ENCODE assay signal across 19 cellular contexts in the genomic region with DNA sequence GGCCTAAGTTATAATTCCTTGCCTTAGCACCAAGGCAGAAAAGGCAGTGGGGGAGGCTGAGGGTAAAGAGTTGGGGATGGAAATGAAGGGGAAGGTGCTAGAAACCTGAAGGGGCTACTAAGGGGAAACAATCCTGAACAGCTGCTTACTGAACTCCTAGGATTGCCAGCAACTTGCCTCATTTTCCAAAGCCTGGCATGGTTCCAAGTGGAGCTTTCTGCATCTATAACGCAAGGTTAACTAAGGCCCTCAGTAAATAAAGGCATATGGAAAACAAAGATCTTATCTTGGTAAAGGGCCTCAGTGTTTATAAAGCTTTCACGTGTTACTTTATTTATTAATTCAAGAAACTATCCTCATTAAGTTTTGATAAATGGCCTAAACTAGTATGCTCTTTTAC. TPM values are rescaled to one million over a fixed set of nuclear protein-coding genes. Genes with fewer than 3 reads are reported as not detected.
DNase-seq lines count a peak whose midpoint lies in the region; ATAC-seq and TF ChIP-seq lines count a peak whose summit lies in the region.
"Had no signal": no experiment of that assay in that cellular context is flagged by ENCODE, and none has a peak within 500 bp of the region (broad histone marks: within the 10 kb centered on the region; RNA-seq: fewer than 3 reads in every experiment).

No MANE protein-coding gene starts in this region.

- H3K4me3 ChIP-seq in BE2C (ENCODE audit: low read depth, low read length) (no peak overlapping the region), SK-N-MC (no peak overlapping the region)
- H3K4me3 ChIP-seq: SJSA1, thyroid gland had no signal

- DNase-seq in BE2C (peak; percentile 9), NCI-H1092 (lab: John Stamatoyannopoulos, UW) (peak; percentile 58), NCI-H510A (lab: John Stamatoyannopoulos, UW) (peak; percentile 71), SK-N-MC (ENCODE audit: low read depth, low spot score) (peak; percentile 22), immature natural killer cell (no peak)
- DNase-seq in activated CD8-positive, alpha-beta memory T cell treated with anti-CD3 and anti-CD28 coated beads, Interleukin-2, amount 50 U/mL, for 4 hours = no peak
- DNase-seq: activated effector memory CD4-positive, alpha-beta T cell treated with anti-CD3 and anti-CD28 coated beads, Interleukin-2, amount 50 U/mL, for 16 hours; glutamatergic neuron; right cardiac atrium; stimulated activated CD4-positive, alpha-beta T cell treated with anti-CD3 and anti-CD28 coated beads, Interleukin-15, amount 100 ng/mL, for 24 hours; thyroid gland had no signal

- no peak overlapping the region for H3K27ac ChIP-seq in SK-N-MC
- H3K27ac ChIP-seq: HL-60, SJSA1, thyroid gland had no signal

- H3K36me3 Mint-ChIP-seq in stimulated activated memory B cell treated with anti-CD40 and anti-IgM and Interleukin-4, amounts not matched to agents 10 μg/mL and 1 μg/mL and 100 μg/mL, for 72 hours = no peaks in the 10 kb centered on the region
- H3K36me3 Mint-ChIP-seq in immature natural killer cell = no peaks in the 10 kb centered on the region
- H3K36me3 Mint-ChIP-seq: CD14-positive monocyte; IgD-negative memory B cell; stimulated activated effector memory CD8-positive, alpha-beta T cell treated with anti-CD3 and anti-CD28 coated beads, Interleukin-12 subunit alpha, Interleukin-12 subunit beta, amount 100 ng/mL, for 72 hours had no signal

- no peak overlapping the region for H3K9ac ChIP-seq in SK-N-MC (ENCODE audit: insufficient read length)

- no peaks in the 10 kb centered on the region for H3K4me1 ChIP-seq in BE2C
- H3K4me1 ChIP-seq: SJSA1, thyroid gland had no signal

- no peak overlapping the region for H3K27ac Mint-ChIP-seq in stimulated activated memory B cell treated with anti-CD40 and anti-IgM and Interleukin-4, amounts not matched to agents 10 μg/mL and 1 μg/mL and 100 μg/mL, for 72 hours
- H3K27ac Mint-ChIP-seq in immature natural killer cell = no peak overlapping the region
- H3K27ac Mint-ChIP-seq: CD14-positive monocyte; IgD-negative memory B cell; stimulated activated effector memory CD8-positive, alpha-beta T cell treated with anti-CD3 and anti-CD28 coated beads, Interleukin-12 subunit alpha, Interleukin-12 subunit beta, amount 100 ng/mL, for 72 hours had no signal

- no peaks in the 10 kb centered on the region for H3K4me1 Mint-ChIP-seq in stimulated activated memory B cell treated with anti-CD40 and anti-IgM and Interleukin-4, amounts not matched to agents 10 μg/mL and 1 μg/mL and 100 μg/mL, for 72 hours
- no peaks in the 10 kb centered on the region for H3K4me1 Mint-ChIP-seq in immature natural killer cell
- H3K4me1 Mint-ChIP-seq: CD14-positive monocyte; IgD-negative memory B cell; stimulated activated effector memory CD8-positive, alpha-beta T cell treated with anti-CD3 and anti-CD28 coated beads, Interleukin-12 subunit alpha, Interleukin-12 subunit beta, amount 100 ng/mL, for 72 hours had no signal

- H3K9me3 Mint-ChIP-seq in stimulated activated memory B cell treated with anti-CD40 and anti-IgM and Interleukin-4, amounts not matched to agents 10 μg/mL and 1 μg/mL and 100 μg/mL, for 72 hours = no peaks in the 10 kb centered on the region
- H3K9me3 Mint-ChIP-seq in immature natural killer cell = no peaks in the 10 kb centered on the region
- H3K9me3 Mint-ChIP-seq: IgD-negative memory B cell; stimulated activated effector memory CD8-positive, alpha-beta T cell treated with anti-CD3 and anti-CD28 coated beads, Interleukin-12 subunit alpha, Interleukin-12 subunit beta, amount 100 ng/mL, for 72 hours had no signal

- no peaks in the 10 kb centered on the region for H3K27me3 ChIP-seq in BE2C
- H3K27me3 ChIP-seq: SJSA1, thyroid gland had no signal

- ATAC-seq in stimulated activated memory B cell treated with anti-CD40 and anti-IgM and Interleukin-4, amounts not matched to agents 10 μg/mL and 1 μg/mL and 100 μg/mL, for 72 hours = no peak
- ATAC-seq in HG03460 (IDR thresholded peaks at IDR 0.05; ENCODE audit: unreplicated experiment) = no peak
- ATAC-seq: right cardiac atrium; stimulated activated effector memory CD8-positive, alpha-beta T cell treated with anti-CD3 and anti-CD28 coated beads, Interleukin-12 subunit alpha, Interleukin-12 subunit beta, amount 100 ng/mL, for 72 hours had no signal

- H3K36me3 ChIP-seq in BE2C = no peaks in the 10 kb centered on the region
- no peaks in the 10 kb centered on the region for H3K36me3 ChIP-seq in SK-N-MC (ENCODE audit: insufficient read depth, low read length)
- H3K36me3 ChIP-seq: SJSA1, thyroid gland had no signal

- no peak overlapping the region for H3K4me3 Mint-ChIP-seq in stimulated activated memory B cell treated with anti-CD40 and anti-IgM and Interleukin-4, amounts not matched to agents 10 μg/mL and 1 μg/mL and 100 μg/mL, for 72 hours
- no peak overlapping the region for H3K4me3 Mint-ChIP-seq in immature natural killer cell
- H3K4me3 Mint-ChIP-seq: CD14-positive monocyte; IgD-negative memory B cell; stimulated activated effector memory CD8-positive, alpha-beta T cell treated with anti-CD3 and anti-CD28 coated beads, Interleukin-12 subunit alpha, Interleukin-12 subunit beta, amount 100 ng/mL, for 72 hours had no signal

- no peaks in the 10 kb centered on the region for H3K27me3 Mint-ChIP-seq in stimulated activated memory B cell treated with anti-CD40 and anti-IgM and Interleukin-4, amounts not matched to agents 10 μg/mL and 1 μg/mL and 100 μg/mL, for 72 hours
- H3K27me3 Mint-ChIP-seq in immature natural killer cell (ENCODE audit: low read depth in 3 of 3) = peaks cover 0 to 3% (median 2%) of the 10 kb centered on the region in 3 donors
- H3K27me3 Mint-ChIP-seq: IgD-negative memory B cell had no signal

- TF ChIP-seq CTCF in BE2C (IDR thresholded peaks at IDR 0.05; ENCODE audit: low read depth, low read length) = no peak

- H3K9me3 ChIP-seq in BE2C (no peaks in the 10 kb centered on the region), SK-N-MC (ENCODE audit: low read depth, low read length) (no peaks in the 10 kb centered on the region)
- H3K9me3 ChIP-seq: SJSA1, thyroid gland had no signal

RNA-seq across cellular contexts. Expression of a gene that starts 10.9 kb away (rescaled TPM):
- polyA plus RNA-seq in BE2C (2012; ENCODE audit: insufficient read depth, insufficient read length, low read depth) = not detected
- polyA plus RNA-seq in immature natural killer cell = not detected
- polyA plus RNA-seq: CD14-positive monocyte, H1, right cardiac atrium had no signal

Comparison
In these comparisons a context has a peak if more than half of its experiments do, and no peak if none do; other contexts are left out.
1. DNase-seq: peak in BE2C (single experiment), NCI-H1092 (single experiment), NCI-H510A (single experiment) and SK-N-MC (single experiment); none in immature natural killer cell (0 of 3) and activated CD8-positive, alpha-beta memory T cell treated with anti-CD3 and anti-CD28 coated beads, Interleukin-2, amount 50 U/mL, for 4 hours (single experiment).